Comparison of ENCODE assay signal across 6 cellular contexts in genomic region chrX:114040661-114041269, GRCh38.
DNase-seq lines count a peak whose midpoint lies in the region; ATAC-seq and TF ChIP-seq lines count a peak whose summit lies in the region.
"Not testable (repeated sequence)": the region's sequence is repeated elsewhere in the genome, so short reads cannot be mapped to it uniquely, and the experiment has no call there.

No MANE protein-coding gene starts in this region.

- H3K27me3 Mint-ChIP-seq in WTC11 (ENCODE audit: low read depth); endothelial cell (ENCODE audit: unreplicated experiment): not testable (repeated sequence)

- not testable (repeated sequence) for H2BK12ac ChIP-seq in neuronal stem cell (ENCODE audit: low read length)

- H3K4me1 Mint-ChIP-seq in WTC11 (peaks cover 40% of the 10 kb centered on the region), endothelial cell (ENCODE audit: unreplicated experiment) (peaks cover 19% of the 10 kb centered on the region)

- not testable (repeated sequence) for DNase-seq in H7; WTC11 (ENCODE audit: low spot score); endothelial cell (ENCODE audit: low spot score); neuronal stem cell (ENCODE audit: low spot score)
- peak; percentile 42 for DNase-seq in mesendoderm

- not testable (repeated sequence) for H3K36me3 ChIP-seq in H7 (replicated peaks; ENCODE audit: control insufficient read depth, insufficient read depth, low read length); iPS-15b (ENCODE audit: control insufficient read depth, insufficient read depth, low read length); mesendoderm (ENCODE audit: control insufficient read depth, insufficient read depth, low read length); neuronal stem cell (replicated peaks in 1 of 2; ENCODE audit: control insufficient read depth in 2 of 2, insufficient read depth in 2 of 2, low read length in 2 of 2)

- peaks cover 18% of the 10 kb centered on the region for H3K4me1 ChIP-seq in iPS-15b (ENCODE audit: control insufficient read depth, insufficient read depth, low read length)
- H3K4me1 ChIP-seq in mesendoderm (ENCODE audit: control insufficient read depth, low read depth, low read length); neuronal stem cell (ENCODE audit: control insufficient read depth in 2 of 2, insufficient read depth in 1 of 2, low read depth in 1 of 2, low read length in 2 of 2): not testable (repeated sequence)

- H3K27ac ChIP-seq in mesendoderm (ENCODE audit: low read depth, low read length) (peak overlapping the region; percentile 51), neuronal stem cell (replicated peaks; ENCODE audit: low read length) (peak overlapping the region; percentile 76)

- ATAC-seq in WTC11 = not testable (repeated sequence)

- not testable (repeated sequence) for H3K4me2 ChIP-seq in mesendoderm (ENCODE audit: low read length); neuronal stem cell (ENCODE audit: insufficient read depth, low read length, poor library complexity, severe bottlenecking)

- H2BK5ac ChIP-seq in mesendoderm (ENCODE audit: low read length); neuronal stem cell (ENCODE audit: low read length): not testable (repeated sequence)

- H3K9me3 Mint-ChIP-seq in WTC11; endothelial cell (ENCODE audit: unreplicated experiment): not testable (repeated sequence)

- H4K91ac ChIP-seq in neuronal stem cell (ENCODE audit: low read depth, low read length, poor library complexity) = not testable (repeated sequence)

- peaks cover 21% of the 10 kb centered on the region for H3K36me3 Mint-ChIP-seq in WTC11
- H3K36me3 Mint-ChIP-seq in endothelial cell (ENCODE audit: low read depth, unreplicated experiment) = not testable (repeated sequence)

- not testable (repeated sequence) for H2AK5ac ChIP-seq in mesendoderm (ENCODE audit: low read length); neuronal stem cell (ENCODE audit: low read depth, low read length)

- WGBS in mesendoderm (ENCODE audit: extremely low coverage, insufficient coverage, low lambda C conversion rate) = no CpG with 5 or more reads among the region's 18 CpGs
- no CpG with 5 or more reads among the region's 18 CpGs for WGBS in neuronal stem cell (ENCODE audit: extremely low coverage in 2 of 2, insufficient read length in 2 of 2, insufficient replicate concordance in 1 of 2), 2 donors

- not testable (repeated sequence) for TF ChIP-seq CTCF in WTC11 (IDR thresholded peaks at IDR 0.05); endothelial cell (IDR thresholded peaks at IDR 0.05; ENCODE audit: unreplicated experiment)

- H3K18ac ChIP-seq in mesendoderm (ENCODE audit: low read length) = peak overlapping the region; percentile 84
- H3K18ac ChIP-seq in neuronal stem cell (ENCODE audit: low read length) = not testable (repeated sequence)

- not testable (repeated sequence) for H2BK120ac ChIP-seq in mesendoderm (ENCODE audit: low read depth, low read length); neuronal stem cell (ENCODE audit: low read depth, low read length)

- H3K9ac ChIP-seq in iPS-15b (ENCODE audit: low read depth, low read length) (peak overlapping the region; percentile 99), mesendoderm (ENCODE audit: low read length) (peak overlapping the region; percentile 71)
- not testable (repeated sequence) for H3K9ac ChIP-seq in neuronal stem cell (ENCODE audit: low read depth, low read length, poor library complexity)

- H2AFZ ChIP-seq in neuronal stem cell (ENCODE audit: low read length) = not testable (repeated sequence)

- not testable (repeated sequence) for H3K4me3 Mint-ChIP-seq in WTC11
- peak overlapping the region; percentile 83 for H3K4me3 Mint-ChIP-seq in endothelial cell (ENCODE audit: unreplicated experiment)

- not testable (repeated sequence) for H4K5ac ChIP-seq in mesendoderm (ENCODE audit: low read length)

- not testable (repeated sequence) for H3K14ac ChIP-seq in neuronal stem cell (ENCODE audit: low read length)

- peak overlapping the region; percentile 39 for H4K8ac ChIP-seq in mesendoderm (ENCODE audit: low read depth, low read length)
- H4K8ac ChIP-seq in neuronal stem cell (ENCODE audit: low read depth, low read length) = not testable (repeated sequence)

- H3K4me3 ChIP-seq in H7 (ENCODE audit: insufficient read depth, low read depth, low read length) (peak overlapping the region; percentile 80), iPS-15b (ENCODE audit: low read depth, low read length) (peak overlapping the region; percentile 82), mesendoderm (ENCODE audit: low read length) (peak overlapping the region; percentile 35), neuronal stem cell (ENCODE audit: low read length in 2 of 2) (peak overlapping the region in 1 of 2 donors; percentile 84)

- not testable (repeated sequence) for H3K23ac ChIP-seq in mesendoderm (ENCODE audit: low read length); neuronal stem cell (ENCODE audit: low read depth, low read length, poor library complexity)

- CTCF ChIA-PET in WTC11 (lab: Charles Lee) = not testable (repeated sequence)

- H3K27ac Mint-ChIP-seq in WTC11 = peak overlapping the region; percentile 99
- H3K27ac Mint-ChIP-seq in endothelial cell (ENCODE audit: unreplicated experiment) = peak overlapping the region; percentile 88

- not testable (repeated sequence) for H3K79me1 ChIP-seq in mesendoderm (ENCODE audit: low read length); neuronal stem cell (ENCODE audit: low read depth, low read length)

- not testable (repeated sequence) for H3K27me3 ChIP-seq in H7 (ENCODE audit: control insufficient read depth, insufficient read depth, low read length); iPS-15b (ENCODE audit: control insufficient read depth, insufficient read depth, low read length); mesendoderm (ENCODE audit: insufficient read depth, low read length, poor library complexity); neuronal stem cell (ENCODE audit: control insufficient read depth in 3 of 3, insufficient read depth in 3 of 3, low read depth in 1 of 3, low read length in 3 of 3)

- peak overlapping the region; percentile 68 for H3K4ac ChIP-seq in mesendoderm (ENCODE audit: low read depth, low read length)
- not testable (repeated sequence) for H3K4ac ChIP-seq in neuronal stem cell (ENCODE audit: low read length)

- H2BK15ac ChIP-seq in mesendoderm (replicated peaks; ENCODE audit: low read depth); neuronal stem cell (ENCODE audit: low read length): not testable (repeated sequence)

- not testable (repeated sequence) for H3K79me2 ChIP-seq in mesendoderm (ENCODE audit: control insufficient read depth, insufficient read depth, low read length)

- H3K9me3 ChIP-seq in iPS-15b (ENCODE audit: control insufficient read depth, insufficient read depth, low read length); neuronal stem cell (replicated peaks in 1 of 2; ENCODE audit: control insufficient read depth in 2 of 2, insufficient read depth in 1 of 2, low read depth in 1 of 2, low read length in 2 of 2): not testable (repeated sequence)

- peak overlapping the region; percentile 67 for H3K56ac ChIP-seq in mesendoderm (ENCODE audit: low read length)

- POLR2A ChIA-PET in WTC11 (lab: Charles Lee) = interaction anchor here (1.2 kb wide), 1 partner anchor 53 kb away, joined by 5 read pairs; no protein-coding TSS in a partner anchor
